ENCODE assay signal across 14 cellular contexts in the genomic region with DNA sequence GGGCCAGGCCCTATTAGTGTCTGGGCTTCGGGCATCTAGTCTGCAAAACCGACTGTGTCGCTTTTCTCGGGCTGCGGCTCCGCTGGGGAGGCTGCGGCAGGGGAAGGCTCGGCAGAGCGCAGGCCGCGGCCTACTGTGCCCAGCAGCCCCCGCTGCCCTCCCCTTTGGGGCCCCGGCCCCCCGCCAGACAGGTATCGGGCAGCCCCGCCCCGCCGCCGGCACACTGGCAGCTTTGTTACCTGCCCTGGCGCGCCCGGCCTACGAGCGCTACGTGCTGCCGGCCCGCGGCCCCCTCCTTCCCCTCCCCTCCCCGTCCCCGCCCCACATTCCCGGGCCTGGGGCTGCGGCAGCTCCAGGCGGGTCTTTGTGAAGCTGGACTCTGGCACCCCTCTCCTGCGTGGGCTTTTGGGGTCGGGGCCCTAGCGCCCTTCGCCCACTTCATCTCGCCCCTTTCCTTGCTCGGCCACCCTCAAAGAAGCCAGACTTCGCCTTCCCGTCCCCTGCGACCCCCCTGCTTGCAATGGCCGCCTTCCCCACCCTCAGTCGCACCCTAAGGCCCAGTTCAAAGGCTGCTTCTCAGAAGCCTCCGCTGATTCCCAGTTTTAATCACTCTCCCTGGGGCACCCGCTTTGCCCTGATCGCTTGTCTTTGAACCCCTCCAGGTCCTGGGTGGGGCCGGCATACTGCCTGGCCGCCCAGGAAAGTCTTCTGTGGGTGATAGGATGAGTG. TPM values are rescaled to one million over a fixed set of nuclear protein-coding genes. Genes with fewer than 3 reads are reported as not detected.
A peak's percentile ranks its signal among the peaks of the same experiment; 100 is the strongest.
DNase-seq lines count a peak whose midpoint lies in the region; TF ChIP-seq lines count a peak whose summit lies in the region.
"Had no signal": no experiment of that assay in that cellular context is flagged by ENCODE, and none has a peak within 500 bp of the region (broad histone marks: within the 10 kb centered on the region; RNA-seq: fewer than 3 reads in every experiment).

No MANE protein-coding gene starts in this region.

- no peak for TF ChIP-seq CTCF in mesothelial cell of epicardium (IDR thresholded peaks at IDR 0.05; ENCODE audit: unreplicated experiment)
- no peak for TF ChIP-seq CTCF in HFFc6 (IDR thresholded peaks at IDR 0.05)

- no peaks in the 10 kb centered on the region for H3K9me3 ChIP-seq in esophagus (ENCODE audit: control insufficient read depth in 2 of 2, insufficient read depth in 1 of 2, low read depth in 1 of 2, low read length in 1 of 2)
- H3K9me3 ChIP-seq: sigmoid colon had no signal

- no peaks in the 10 kb centered on the region for H3K36me3 Mint-ChIP-seq in mesothelial cell of epicardium
- no peaks in the 10 kb centered on the region for H3K36me3 Mint-ChIP-seq in HFFc6 (ENCODE audit: low read depth)
- no peaks in the 10 kb centered on the region for H3K36me3 Mint-ChIP-seq in T-helper 2 cell treated with Interferon-gamma antibody and Interleukin-4, amounts not matched to agents 5 μg/mL and 100 μg/mL, for 36 hours (ENCODE audit: low read depth)
- H3K36me3 Mint-ChIP-seq: activated naive CD8-positive, alpha-beta T cell treated with anti-CD3 and anti-CD28 coated beads, Interleukin-2, amount 10 ng/mL, durations not matched to agents 7 days and 5 days had no signal

- 41 to 44% methylated on average over 44 to 49 of the region's 49 CpGs for WGBS in esophagus, 2 donors

- no peaks in the 10 kb centered on the region for H3K27me3 Mint-ChIP-seq in mesothelial cell of epicardium (ENCODE audit: low read depth)
- peaks cover 27% of the 10 kb centered on the region for H3K27me3 Mint-ChIP-seq in HFFc6 (ENCODE audit: insufficient read depth)
- peaks cover 17% of the 10 kb centered on the region for H3K27me3 Mint-ChIP-seq in T-helper 2 cell treated with Interferon-gamma antibody and Interleukin-4, amounts not matched to agents 5 μg/mL and 100 μg/mL, for 36 hours (ENCODE audit: low read depth)

- H3K4me3 ChIP-seq in esophagus (ENCODE audit: low read depth in 1 of 2, low read length in 2 of 2) = peak overlapping the region; percentile 12 to 24
- H3K4me3 ChIP-seq: sigmoid colon had no signal

- peaks cover 4 to 8% of the 10 kb centered on the region in 2 donors for H3K4me1 ChIP-seq in esophagus (ENCODE audit: control insufficient read depth in 2 of 2, insufficient read depth in 2 of 2, low read length in 1 of 2)
- H3K4me1 ChIP-seq: sigmoid colon had no signal

- H3K4me3 Mint-ChIP-seq in mesothelial cell of epicardium = no peak overlapping the region
- H3K4me3 Mint-ChIP-seq in HFFc6 = no peak overlapping the region
- H3K4me3 Mint-ChIP-seq in T-helper 2 cell treated with Interferon-gamma antibody and Interleukin-4, amounts not matched to agents 5 μg/mL and 100 μg/mL, for 36 hours = no peak overlapping the region
- H3K4me3 Mint-ChIP-seq: activated naive CD8-positive, alpha-beta T cell treated with anti-CD3 and anti-CD28 coated beads, Interleukin-2, amount 10 ng/mL, durations not matched to agents 7 days and 5 days; stimulated activated naive CD8-positive, alpha-beta T cell treated with anti-CD3 and anti-CD28 coated beads, Interleukin-15, amount 100 ng/mL, for 72 hours had no signal

- DNase-seq in NCI-H146 (lab: John Stamatoyannopoulos, UW) (peak; percentile 47), NCI-H146 treated with DMSO at 0.1 percent for 48 hours (lab: John Stamatoyannopoulos, UW; ENCODE audit: unreplicated experiment) (no peak), mesothelial cell of epicardium (ENCODE audit: low spot score in 2 of 2, unreplicated experiment in 2 of 2) (peak; percentile 64 to 74), ureter (ENCODE audit: low spot score) (peak; percentile 84), HFFc6 (no peak), NCI-H1930 (lab: John Stamatoyannopoulos, UW) (no peak)
- DNase-seq in T-helper 2 cell treated with Interferon-gamma antibody and Interleukin-4, amounts not matched to agents 5 μg/mL and 100 μg/mL, for 36 hours (ENCODE audit: low spot score) = no peak
- DNase-seq: activated naive CD8-positive, alpha-beta T cell treated with anti-CD3 and anti-CD28 coated beads, Interleukin-2, amount 10 ng/mL, durations not matched to agents 7 days and 5 days; NCI-H1048; NCI-H446 treated with DMSO at 0.1 percent for 48 hours; sigmoid colon; stimulated activated naive CD8-positive, alpha-beta T cell treated with anti-CD3 and anti-CD28 coated beads, Interleukin-15, amount 100 ng/mL, for 72 hours; T-helper 1 cell had no signal

- peak overlapping the region; percentile 14 to 60 for H3K27ac ChIP-seq in esophagus (ENCODE audit: low read depth in 2 of 2, low read length in 1 of 2)
- H3K27ac ChIP-seq: sigmoid colon had no signal

- no peaks in the 10 kb centered on the region for H3K27me3 ChIP-seq in esophagus (ENCODE audit: control insufficient read depth in 1 of 2, insufficient read depth in 2 of 2, low read length in 2 of 2)

- H3K36me3 ChIP-seq in esophagus (ENCODE audit: control insufficient read depth in 2 of 2, insufficient read depth in 2 of 2, low read length in 1 of 2) = no peaks in the 10 kb centered on the region
- H3K36me3 ChIP-seq: sigmoid colon had no signal

- H3K4me1 Mint-ChIP-seq in mesothelial cell of epicardium (peaks cover 70% of the 10 kb centered on the region), HFFc6 (ENCODE audit: low read depth) (no peaks in the 10 kb centered on the region)
- H3K4me1 Mint-ChIP-seq in T-helper 2 cell treated with Interferon-gamma antibody and Interleukin-4, amounts not matched to agents 5 μg/mL and 100 μg/mL, for 36 hours (ENCODE audit: low read depth) = no peaks in the 10 kb centered on the region
- H3K4me1 Mint-ChIP-seq: stimulated activated naive CD8-positive, alpha-beta T cell treated with anti-CD3 and anti-CD28 coated beads, Interleukin-15, amount 100 ng/mL, for 72 hours had no signal

- no peaks in the 10 kb centered on the region for H3K9me3 Mint-ChIP-seq in mesothelial cell of epicardium
- no peaks in the 10 kb centered on the region for H3K9me3 Mint-ChIP-seq in HFFc6
- H3K9me3 Mint-ChIP-seq in T-helper 2 cell treated with Interferon-gamma antibody and Interleukin-4, amounts not matched to agents 5 μg/mL and 100 μg/mL, for 36 hours = no peaks in the 10 kb centered on the region
- H3K9me3 Mint-ChIP-seq: activated naive CD8-positive, alpha-beta T cell treated with anti-CD3 and anti-CD28 coated beads, Interleukin-2, amount 10 ng/mL, durations not matched to agents 7 days and 5 days; stimulated activated naive CD8-positive, alpha-beta T cell treated with anti-CD3 and anti-CD28 coated beads, Interleukin-15, amount 100 ng/mL, for 72 hours had no signal

- H3K27ac Mint-ChIP-seq in mesothelial cell of epicardium (peak overlapping the region; percentile 99), HFFc6 (no peak overlapping the region)
- H3K27ac Mint-ChIP-seq in T-helper 2 cell treated with Interferon-gamma antibody and Interleukin-4, amounts not matched to agents 5 μg/mL and 100 μg/mL, for 36 hours = no peak overlapping the region
- H3K27ac Mint-ChIP-seq: activated naive CD8-positive, alpha-beta T cell treated with anti-CD3 and anti-CD28 coated beads, Interleukin-2, amount 10 ng/mL, durations not matched to agents 7 days and 5 days; stimulated activated naive CD8-positive, alpha-beta T cell treated with anti-CD3 and anti-CD28 coated beads, Interleukin-15, amount 100 ng/mL, for 72 hours had no signal

RNA-seq across cellular contexts. Expression of gene SLC2A1, which starts 48.9 kb away (rescaled TPM):
- polyA plus RNA-seq in esophagus = 100 to 1,000 TPM in 1 of 2 donors, 10 to 100 TPM in 1; 70.3 to 115 TPM
- total RNA-seq in mesothelial cell of epicardium (786 to 841 TPM (median 827 TPM) in 3 replicates), ureter (246 TPM)
- 100 to 1,000 TPM in 4 of 6 experiments, 10 to 100 TPM in 2; 89.7 to 174 (median 105) TPM for total RNA-seq in HFFc6 (2021; fragmentation: NEBNext Ultra II Directional; extraction: Animal tissue kit (Norgen Biotek cat#: 25700))

Comparison
In these comparisons a context has a peak if more than half of its experiments do, and no peak if none do; other contexts are left out.
1. DNase-seq: peak in NCI-H146 (single experiment), mesothelial cell of epicardium (2 of 2) and ureter (single experiment); none in NCI-H146 treated with DMSO at 0.1 percent for 48 hours (single experiment), HFFc6 (single experiment), NCI-H1930 (0 of 2) and T-helper 2 cell treated with Interferon-gamma antibody and Interleukin-4, amounts not matched to agents 5 μg/mL and 100 μg/mL, for 36 hours (single experiment).